16 cellular contexts compared by ENCODE assay signal in the genomic region with DNA sequence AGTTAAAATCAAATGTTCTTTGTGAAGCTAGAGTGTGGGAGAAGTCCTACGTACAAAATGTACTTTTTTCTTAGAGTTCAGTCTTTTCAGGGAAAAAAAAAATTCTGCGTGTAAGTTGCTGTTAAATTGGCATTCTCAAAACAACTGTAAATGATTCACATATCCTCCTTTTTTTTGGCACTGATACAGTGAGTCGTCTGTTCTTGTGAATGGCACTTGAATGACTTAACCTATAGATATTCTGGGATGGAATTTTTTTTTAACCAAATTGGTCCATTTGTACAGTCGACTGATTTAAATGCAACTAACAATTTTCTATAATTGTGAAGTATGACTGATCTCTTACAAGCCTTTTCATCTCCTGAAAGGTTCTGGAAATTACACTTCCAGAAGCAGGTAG.
"Had no signal": no experiment of that assay in that cellular context is flagged by ENCODE, and none has a peak within 500 bp of the region (broad histone marks: within the 10 kb centered on the region; RNA-seq: fewer than 3 reads in every experiment).

No MANE protein-coding gene starts in this region.

- H3K9me3 ChIP-seq: thoracic aorta had no signal

- H3K27ac ChIP-seq: esophagus muscularis mucosa, heart right ventricle, thoracic aorta had no signal

- H3K27me3 ChIP-seq: heart right ventricle had no signal

- H3K4me3 Mint-ChIP-seq: activated CD4-positive, alpha-beta T cell treated with anti-CD3 and anti-CD28 coated beads, Interleukin-2, amount 10 ng/mL, durations not matched to agents 7 days and 5 days; activated naive CD8-positive, alpha-beta T cell treated with anti-CD3 and anti-CD28 coated beads, Interleukin-2, amount 50 U/mL, for 24 hours; nephron progenitor cell; stimulated activated naive CD8-positive, alpha-beta T cell treated with anti-CD3 and anti-CD28 coated beads, Interleukin-15, Interleukin-2, amounts not matched to agents 100 ng/mL and 50 ng/mL, for 24 hours; T-helper 1 cell treated with Interleukin-12 subunit alpha and Interleukin-12 subunit beta and Interleukin-4 antibody, amounts not matched to agents 30 μg/mL and 1 μg/mL, for 36 hours had no signal

- ATAC-seq: activated naive CD8-positive, alpha-beta T cell treated with anti-CD3 and anti-CD28 coated beads, Interleukin-2, amount 50 U/mL, for 24 hours; heart right ventricle; left ventricle myocardium superior had no signal

- FAIRE-seq: frontal cortex had no signal

- H3K27ac Mint-ChIP-seq: activated CD4-positive, alpha-beta T cell treated with anti-CD3 and anti-CD28 coated beads, Interleukin-2, amount 10 ng/mL, durations not matched to agents 7 days and 5 days; activated naive CD8-positive, alpha-beta T cell treated with anti-CD3 and anti-CD28 coated beads, Interleukin-2, amount 50 U/mL, for 24 hours; nephron progenitor cell; stimulated activated naive CD8-positive, alpha-beta T cell treated with anti-CD3 and anti-CD28 coated beads, Interleukin-15, Interleukin-2, amounts not matched to agents 100 ng/mL and 50 ng/mL, for 24 hours; T-helper 1 cell treated with Interleukin-12 subunit alpha and Interleukin-12 subunit beta and Interleukin-4 antibody, amounts not matched to agents 30 μg/mL and 1 μg/mL, for 36 hours had no signal

- H3K9me3 Mint-ChIP-seq: activated CD4-positive, alpha-beta T cell treated with anti-CD3 and anti-CD28 coated beads, Interleukin-2, amount 10 ng/mL, durations not matched to agents 7 days and 5 days; activated naive CD8-positive, alpha-beta T cell treated with anti-CD3 and anti-CD28 coated beads, Interleukin-2, amount 50 U/mL, for 24 hours; stimulated activated naive CD8-positive, alpha-beta T cell treated with anti-CD3 and anti-CD28 coated beads, Interleukin-15, Interleukin-2, amounts not matched to agents 100 ng/mL and 50 ng/mL, for 24 hours; T-helper 1 cell treated with Interleukin-12 subunit alpha and Interleukin-12 subunit beta and Interleukin-4 antibody, amounts not matched to agents 30 μg/mL and 1 μg/mL, for 36 hours had no signal

- DNase-seq: activated CD4-positive, alpha-beta T cell treated with anti-CD3 and anti-CD28 coated beads, Interleukin-2, amount 10 ng/mL, durations not matched to agents 7 days and 5 days; activated CD4-positive, CD25-positive, alpha-beta regulatory T cell; activated CD8-positive, alpha-beta memory T cell treated with anti-CD3 and anti-CD28 coated beads for 24 hours; activated naive CD4-positive, alpha-beta T cell treated with Interleukin-2 at 50 U/mL for 16 hours; activated naive CD8-positive, alpha-beta T cell treated with anti-CD3 and anti-CD28 coated beads, Interleukin-2, amount 50 U/mL, for 24 hours; central memory CD4-positive, alpha-beta T cell; heart right ventricle; islet precursor cell; left ventricle myocardium superior; nephron progenitor cell; stimulated activated CD4-positive, alpha-beta T cell treated with anti-CD3 and anti-CD28 coated beads, Interleukin-4, amount 100 ng/mL, for 24 hours had no signal

- H3K4me3 ChIP-seq: esophagus muscularis mucosa, heart right ventricle, thoracic aorta had no signal

- H3K36me3 ChIP-seq: esophagus muscularis mucosa, heart right ventricle, thoracic aorta had no signal
